ENCODE assay signal across 1 cellular context in genomic region chr9:136363606-136364368, GRCh38.
TF ChIP-seq lines count a peak whose summit lies in the region.

TSS of gene DNLZ (minus strand) at chr9:136363744. CDS start at chr9:136363714, 30 bp downstream.

TF ChIP-seq in H1, 55 proteins besides CTCF, POLR2A, EP300 and RAD21 (continued from another document):
- TF ChIP-seq SIX5 (IDR thresholded peaks at IDR 0.05; ENCODE audit: low read depth, low read length) (peak; percentile 30; the same call in 1 of the 2 replicates), CHD7 (IDR thresholded peaks at IDR 0.05; ENCODE audit: insufficient replicate concordance, low read length) (no peak), POLR2AphosphoS5 (IDR thresholded peaks at IDR 0.05; ENCODE audit: low read depth, low read length) (no peak), SRF (IDR thresholded peaks at IDR 0.05; ENCODE audit: low read depth, low read length) (0 out of 2 replicates have a peak, but pooled peaks have one; percentile 18), EZH2 (IDR thresholded peaks at IDR 0.05; ENCODE audit: low read depth, low read length, severe bottlenecking) (no peak), SAP30 (IDR thresholded peaks at IDR 0.05; ENCODE audit: insufficient read depth, insufficient replicate concordance, low read length) (no peak), KDM1A (IDR thresholded peaks at IDR 0.05; ENCODE audit: borderline replicate concordance, low read length) (peak; percentile 15; the same call in 1 of the 2 replicates), MAFK (IDR thresholded peaks at IDR 0.05; ENCODE audit: low read depth, low read length) (no peak), ZNF274 (IDR thresholded peaks at IDR 0.05; ENCODE audit: borderline replicate concordance, extremely low read depth, low read length) (no peak), EGR1 (IDR thresholded peaks at IDR 0.05; ENCODE audit: borderline replicate concordance, low read depth, low read length) (peak; percentile 97), RXRA (IDR thresholded peaks at IDR 0.05; ENCODE audit: insufficient read depth, low read depth, low read length) (no peak), USF2 (IDR thresholded peaks at IDR 0.05; ENCODE audit: low read length) (peak; percentile 35; the same call in 1 of the 2 replicates), JUND (IDR thresholded peaks at IDR 0.05; ENCODE audit: low read length) (peak; percentile 26; the same call in 1 of the 2 replicates), GABPA (IDR thresholded peaks at IDR 0.05; ENCODE audit: borderline replicate concordance, insufficient read depth, low read length) (peak; percentile 91), JUN (IDR thresholded peaks at IDR 0.05; ENCODE audit: low read depth, low read length) (no peak), MAX (IDR thresholded peaks at IDR 0.05) (peak; percentile 100), TAF1 (IDR thresholded peaks at IDR 0.05; ENCODE audit: low read depth, low read length) (peak; percentile 68), CHD2 (IDR thresholded peaks at IDR 0.05; ENCODE audit: low read length) (no peak), YY1 (IDR thresholded peaks at IDR 0.05; ENCODE audit: low read depth, low read length) (peak; percentile 99), BRCA1 (IDR thresholded peaks at IDR 0.05; ENCODE audit: low read depth, low read length) (no peak), TEAD4 (IDR thresholded peaks at IDR 0.05; ENCODE audit: low read depth, low read length) (no peak), ASH2L (IDR thresholded peaks at IDR 0.05; ENCODE audit: low read length) (no peak), SIRT6 (IDR thresholded peaks at IDR 0.05; ENCODE audit: low read length) (no peak), SIN3A (conservative IDR thresholded peaks at IDR 0.05 in 1 of 2, IDR thresholded peaks at IDR 0.05 in 1 of 2; ENCODE audit: low read depth in 1 of 2, low read length in 2 of 2) (peak; percentile 94 to 96; a peak in 3 of 4 replicates), CREB1 (IDR thresholded peaks at IDR 0.05) (peak; percentile 51; the same call in 1 of the 2 replicates), GTF2F1 (IDR thresholded peaks at IDR 0.05; ENCODE audit: borderline replicate concordance, low read depth, low read length) (0 out of 2 replicates have a peak, but pooled peaks have one; percentile 65), FOSL1 (IDR thresholded peaks at IDR 0.05; ENCODE audit: insufficient read depth, low read depth, low read length) (no peak), ATF2 (IDR thresholded peaks at IDR 0.05; ENCODE audit: low read length) (peak; percentile 54), SP2 (IDR thresholded peaks at IDR 0.05; ENCODE audit: low read length) (no peak), BCL11A (IDR thresholded peaks at IDR 0.05; ENCODE audit: low read depth in 2 of 2, low read length in 2 of 2) (no peak), ATF3 (IDR thresholded peaks at IDR 0.05; ENCODE audit: insufficient read depth, low read depth, low read length) (0 out of 2 replicates have a peak, but pooled peaks have one; percentile 56), KDM4A (IDR thresholded peaks at IDR 0.05; ENCODE audit: low read depth, low read length, severe bottlenecking) (peak; percentile 12), RNF2 (IDR thresholded peaks at IDR 0.05; ENCODE audit: borderline replicate concordance, low read depth, low read length, missing control alignments, poor library complexity, severe bottlenecking) (no peak)
